In the genomic region with DNA sequence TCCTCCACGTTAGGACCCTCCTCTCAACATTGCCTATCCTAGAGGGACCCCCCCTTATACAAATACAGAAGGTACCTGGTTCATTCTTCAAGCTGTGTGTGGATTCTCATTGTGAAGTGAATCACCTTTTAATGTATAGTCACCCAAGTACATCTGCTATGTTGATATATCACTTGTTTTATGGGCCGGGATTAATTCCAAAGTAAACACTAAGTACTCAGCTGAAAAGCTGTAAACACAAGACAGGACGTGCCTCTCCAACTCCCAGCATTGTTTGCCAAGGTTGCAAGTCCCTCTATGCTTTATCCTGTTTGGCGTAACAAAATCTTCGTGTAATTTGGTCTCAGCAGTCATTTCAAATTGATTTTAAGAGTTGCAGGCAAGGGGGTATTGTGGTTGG, we compare ENCODE assay signal across 1 cellular context.
TF ChIP-seq lines count a peak whose summit lies in the region.

No MANE protein-coding gene starts in this region.

TF ChIP-seq in H1, 55 proteins besides CTCF, POLR2A, EP300 and RAD21 (continued from another document):
- TF ChIP-seq, protein P1, sequence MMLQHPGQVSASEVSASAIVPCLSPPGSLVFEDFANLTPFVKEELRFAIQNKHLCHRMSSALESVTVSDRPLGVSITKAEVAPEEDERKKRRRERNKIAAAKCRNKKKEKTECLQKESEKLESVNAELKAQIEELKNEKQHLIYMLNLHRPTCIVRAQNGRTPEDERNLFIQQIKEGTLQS (IDR thresholded peaks at IDR 0.05; ENCODE audit: insufficient read depth, low read depth, low read length): no peak
- TF ChIP-seq MAFK (IDR thresholded peaks at IDR 0.05; ENCODE audit: low read depth, low read length) (no peak), CHD1 (IDR thresholded peaks at IDR 0.05; ENCODE audit: low read depth, low read length) (no peak), CHD2 (IDR thresholded peaks at IDR 0.05; ENCODE audit: low read length) (no peak), TAF7 (optimal IDR thresholded peaks at IDR 0.05; ENCODE audit: borderline replicate concordance, low read depth, low read length) (no peak)
